8 cellular contexts compared by ENCODE assay signal in genomic region chr1:155219592-155220031, GRCh38. TPM values are rescaled to one million over a fixed set of nuclear protein-coding genes. Genes with fewer than 3 reads are reported as not detected.
A peak's percentile ranks its signal among the peaks of the same experiment; 100 is the strongest.
DNase-seq lines count a peak whose midpoint lies in the region; ATAC-seq and TF ChIP-seq lines count a peak whose summit lies in the region.

No MANE protein-coding gene starts in this region.

- H3K4me3 ChIP-seq in H7 (ENCODE audit: insufficient read depth, low read depth, low read length): no peak overlapping the region
- H3K4me3 ChIP-seq in esophagus (ENCODE audit: low read depth in 1 of 2, low read length in 2 of 2): no peak overlapping the region

- no peaks in the 10 kb centered on the region for H3K36me3 ChIP-seq in H7 (replicated peaks; ENCODE audit: control insufficient read depth, insufficient read depth, low read length)
- peaks cover 0 to 4% of the 10 kb centered on the region in 2 donors for H3K36me3 ChIP-seq in esophagus (ENCODE audit: control insufficient read depth in 2 of 2, insufficient read depth in 2 of 2, low read length in 1 of 2)

- peaks cover 3 to 5% of the 10 kb centered on the region in 2 donors for H3K4me1 ChIP-seq in esophagus (ENCODE audit: control insufficient read depth in 2 of 2, insufficient read depth in 2 of 2, low read length in 1 of 2)

- peak; percentile 85 for DNase-seq in H7
- DNase-seq in OCI-M1 (lab: John Stamatoyannopoulos, UW): peak; percentile 76
- no peak for DNase-seq in omental fat pad (ENCODE audit: low spot score)
- DNase-seq in COLO668 (lab: John Stamatoyannopoulos, UW; ENCODE audit: unreplicated experiment): no peak

- 0 to 8% methylated on average over 1 of the region's 1 CpG for whole genome bisulfite sequencing in esophagus, 2 donors

- ATAC-seq in omental fat pad (ENCODE audit: low FRiP score) (peak; percentile 42), HG02763 (IDR thresholded peaks at IDR 0.05; ENCODE audit: unreplicated experiment) (no peak), HG03159 (IDR thresholded peaks at IDR 0.05; ENCODE audit: unreplicated experiment) (no peak), GM19397 (IDR thresholded peaks at IDR 0.05; ENCODE audit: unreplicated experiment) (no peak)

- no peaks in the 10 kb centered on the region for H3K27me3 ChIP-seq in H7 (ENCODE audit: control insufficient read depth, insufficient read depth, low read length)
- no peaks in the 10 kb centered on the region for H3K27me3 ChIP-seq in esophagus (ENCODE audit: control insufficient read depth in 1 of 2, insufficient read depth in 2 of 2, low read length in 2 of 2)

- no peaks in the 10 kb centered on the region for H3K9me3 ChIP-seq in esophagus (ENCODE audit: control insufficient read depth in 2 of 2, insufficient read depth in 1 of 2, low read depth in 1 of 2, low read length in 1 of 2)

- no peak for TF ChIP-seq CTCF in omental fat pad (IDR thresholded peaks at IDR 0.05)

- peak overlapping the region; percentile 30 to 64 for H3K27ac ChIP-seq in esophagus (ENCODE audit: low read depth in 2 of 2, low read length in 1 of 2)

RNA-seq across cellular contexts. Expression of gene MTX1, which starts 11.1 kb away (rescaled TPM):
- 180 and 221 TPM in 2 replicates for total RNA-seq in H7 (2014; rRNA removed; shearing (Covaris generic))
- 10 to 100 TPM; 43.6 to 51.4 TPM for polyA plus RNA-seq in esophagus
- total RNA-seq in omental fat pad: 10 to 100 TPM; 38.3 to 52.0 (median 40.8) TPM

RNA-seq across cellular contexts. Expression of gene THBS3, which starts 11.9 kb away (rescaled TPM):
- total RNA-seq in H7 (2014; rRNA removed; shearing (Covaris generic)): 14.9 and 21.5 TPM in 2 replicates
- 10 to 100 TPM; 12.9 to 41.5 TPM for polyA plus RNA-seq in esophagus
- 10 to 100 TPM; 11.3 to 32.2 (median 25.0) TPM for total RNA-seq in omental fat pad

RNA-seq across cellular contexts. Expression of gene ENTREP3, which starts 35.7 kb away (rescaled TPM):
- total RNA-seq in H7 (2014; rRNA removed; shearing (Covaris generic)): 9.4 and 14.7 TPM in 2 replicates
- polyA plus RNA-seq in esophagus: 10 to 100 TPM; 12.7 to 13.6 TPM
- 10 to 100 TPM in 3 of 4 donors, 1 to 10 TPM in 1; 8.7 to 13.4 (median 11.9) TPM for total RNA-seq in omental fat pad

RNA-seq across cellular contexts. Expression of gene SCAMP3, which starts 42.5 kb away (rescaled TPM):
- total RNA-seq in H7 (2014; rRNA removed; shearing (Covaris generic)): 59.4 and 61.4 TPM in 2 replicates
- 10 to 100 TPM; 20.2 to 47.3 TPM for polyA plus RNA-seq in esophagus
- total RNA-seq in omental fat pad: 10 to 100 TPM; 48.2 to 72.9 (median 63.1) TPM

RNA-seq across cellular contexts. Expression of gene TRIM46, which starts 46.0 kb away (rescaled TPM):
- total RNA-seq in H7 (2014; rRNA removed; shearing (Covaris generic)): 9.9 and 11.1 TPM in 2 replicates
- under 1 TPM; 0.19 to 0.47 TPM for polyA plus RNA-seq in esophagus
- 1 to 10 TPM in 3 of 4 donors, under 1 TPM in 1; 0.36 to 1.4 (median 1.1) TPM for total RNA-seq in omental fat pad

Comparison
In these comparisons a context has a peak if more than half of its experiments do, and no peak if none do; other contexts are left out.
1. DNase-seq: peak in H7 (single experiment) and OCI-M1 (single experiment); none in omental fat pad (single experiment) and COLO668 (single experiment).